8 cellular contexts compared by ENCODE assay signal in genomic region chr2:177783835-177784448, GRCh38.
DNase-seq lines count a peak whose midpoint lies in the region; ATAC-seq lines count a peak whose summit lies in the region.

No MANE protein-coding gene starts in this region.

- in situ Hi-C loops in G401 (cut with HindIII; ENCODE audit: low sequenced_read_pairs) = no loop called here

- no peaks in the 10 kb centered on the region for H3K9me3 Mint-ChIP-seq in stimulated activated effector memory CD8-positive, alpha-beta T cell treated with anti-CD3 and anti-CD28 coated beads, Interleukin-12 subunit alpha, Interleukin-12 subunit beta, amount 100 ng/mL, for 72 hours

- H3K27ac ChIP-seq in ACC112 (ENCODE audit: low read depth, low read length) = peak overlapping the region; percentile 39; the same call in 1 of the 2 replicates

- peaks cover 6% of the 10 kb centered on the region for H3K36me3 Mint-ChIP-seq in stimulated activated effector memory CD8-positive, alpha-beta T cell treated with anti-CD3 and anti-CD28 coated beads, Interleukin-12 subunit alpha, Interleukin-12 subunit beta, amount 100 ng/mL, for 72 hours

- H3K4me1 Mint-ChIP-seq in stimulated activated effector memory CD8-positive, alpha-beta T cell treated with anti-CD3 and anti-CD28 coated beads, Interleukin-12 subunit alpha, Interleukin-12 subunit beta, amount 100 ng/mL, for 72 hours = peaks cover 34% of the 10 kb centered on the region

- peak; percentile 95 for ATAC-seq in GM19351 (IDR thresholded peaks at IDR 0.05; ENCODE audit: unreplicated experiment)
- peak; percentile 93 for ATAC-seq in stimulated activated effector memory CD8-positive, alpha-beta T cell treated with anti-CD3 and anti-CD28 coated beads, Interleukin-12 subunit alpha, Interleukin-12 subunit beta, amount 100 ng/mL, for 72 hours
- ATAC-seq in GM21526 (IDR thresholded peaks at IDR 0.05; ENCODE audit: low FRiP score, unreplicated experiment) = no peak

- H3K27me3 ChIP-seq in ACC112 (ENCODE audit: insufficient read depth, low read length) = peaks cover 11% of the 10 kb centered on the region; the same call in 1 of the 2 replicates

- DNase-seq in M059J (ENCODE audit: low read depth) (peak; percentile 86), G401 (ENCODE audit: low spot score) (no peak)
- peak; percentile 21 for DNase-seq in central memory CD4-positive, alpha-beta T cell
- DNase-seq in stimulated activated effector memory CD8-positive, alpha-beta T cell treated with anti-CD3 and anti-CD28 coated beads, Interleukin-12 subunit alpha, Interleukin-12 subunit beta, amount 100 ng/mL, for 72 hours (ENCODE audit: low spot score in 2 of 2) = no peak
- no peak for DNase-seq in stimulated activated CD4-positive, alpha-beta T cell treated with anti-CD3 and anti-CD28 coated beads, Interleukin-12 subunit alpha, Interleukin-12 subunit beta, amount 100 ng/mL, for 4 hours

- H3K4me3 ChIP-seq in ACC112 (ENCODE audit: low read depth, low read length) = peak overlapping the region; percentile 61

- peak overlapping the region; percentile 50 for H3K4me3 Mint-ChIP-seq in stimulated activated effector memory CD8-positive, alpha-beta T cell treated with anti-CD3 and anti-CD28 coated beads, Interleukin-12 subunit alpha, Interleukin-12 subunit beta, amount 100 ng/mL, for 72 hours

- H3K36me3 ChIP-seq in ACC112 (ENCODE audit: insufficient read depth, low read length) = no peaks in the 10 kb centered on the region

- H3K4me1 ChIP-seq in ACC112 (ENCODE audit: control insufficient read depth, insufficient read depth, low read length, unreplicated experiment) = peaks cover 5% of the 10 kb centered on the region

- no peak overlapping the region for H2AFZ ChIP-seq in ACC112 (ENCODE audit: low read length, unreplicated experiment)

- H3K79me2 ChIP-seq in ACC112 (ENCODE audit: control insufficient read depth, insufficient read depth, low read length, unreplicated experiment) = no peaks in the 10 kb centered on the region

- H3K27ac Mint-ChIP-seq in stimulated activated effector memory CD8-positive, alpha-beta T cell treated with anti-CD3 and anti-CD28 coated beads, Interleukin-12 subunit alpha, Interleukin-12 subunit beta, amount 100 ng/mL, for 72 hours = peak overlapping the region; percentile 83

Comparison
In these comparisons a context has a peak if more than half of its experiments do, and no peak if none do; other contexts are left out.
1. DNase-seq: peak in M059J (single experiment) and central memory CD4-positive, alpha-beta T cell (single experiment); none in stimulated activated effector memory CD8-positive, alpha-beta T cell treated with anti-CD3 and anti-CD28 coated beads, Interleukin-12 subunit alpha, Interleukin-12 subunit beta, amount 100 ng/mL, for 72 hours (0 of 2), stimulated activated CD4-positive, alpha-beta T cell treated with anti-CD3 and anti-CD28 coated beads, Interleukin-12 subunit alpha, Interleukin-12 subunit beta, amount 100 ng/mL, for 4 hours (single experiment) and G401 (single experiment).